In genomic region chr1:205472737-205473565, GRCh38 we compare ENCODE assay signal across 1 cellular context.
TF ChIP-seq lines count a peak whose summit lies in the region.

No MANE protein-coding gene starts in this region.

TF ChIP-seq in HepG2, 621 proteins besides CTCF, POLR2A, EP300 and RAD21:
- no peak for TF ChIP-seq ZNF746 (CRISPR knock-in tag; IDR thresholded peaks at IDR 0.05)
- TF ChIP-seq TBP (CRISPR knock-in tag; IDR thresholded peaks at IDR 0.05) = no peak
- TF ChIP-seq CBX2 (IDR thresholded peaks at IDR 0.05; ENCODE audit: low read depth, low read length) = no peak
- TF ChIP-seq CBX2 (CRISPR knock-in tag; IDR thresholded peaks at IDR 0.05; ENCODE audit: low read depth) = no peak
- no peak for TF ChIP-seq SMYD3 (CRISPR knock-in tag; IDR thresholded peaks at IDR 0.05)
- TF ChIP-seq ZNF577 (CRISPR knock-in tag; IDR thresholded peaks at IDR 0.05; ENCODE audit: borderline replicate concordance, low read depth) = no peak
- no peak for TF ChIP-seq ZNF281 (CRISPR knock-in tag; IDR thresholded peaks at IDR 0.05; ENCODE audit: borderline replicate concordance)
- TF ChIP-seq ZFP82 (CRISPR knock-in tag; IDR thresholded peaks at IDR 0.05; ENCODE audit: borderline replicate concordance) = no peak
TF ChIP-seq in HepG2: peak in this region for 0.
